ENCODE assay signal across 21 cellular contexts in the genomic region with DNA sequence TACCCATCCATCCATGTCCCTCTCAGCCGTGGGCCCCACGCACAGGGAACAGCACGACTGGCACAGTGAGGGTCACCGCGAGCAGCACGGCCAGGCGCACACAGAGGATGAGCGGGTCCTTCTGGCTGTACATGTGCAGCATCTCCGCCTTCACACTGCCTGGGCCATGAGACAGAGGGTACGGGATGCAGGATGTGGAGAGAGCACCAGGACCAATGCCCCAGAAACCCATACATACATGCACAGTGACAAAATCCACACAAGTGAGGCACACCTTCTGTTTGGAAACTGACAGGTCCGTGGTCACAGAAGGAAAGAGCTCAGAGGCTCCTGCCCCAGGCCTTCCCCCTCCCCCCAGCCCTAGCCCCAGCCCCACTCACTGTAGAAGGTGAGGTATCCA. TPM values are rescaled to one million over a fixed set of nuclear protein-coding genes. Genes with fewer than 3 reads are reported as not detected.
"Had no signal": no experiment of that assay in that cellular context is flagged by ENCODE, and none has a peak within 500 bp of the region (broad histone marks: within the 10 kb centered on the region; RNA-seq: fewer than 3 reads in every experiment).

No MANE protein-coding gene starts in this region.

- H3K4me1 ChIP-seq: esophagus muscularis mucosa, gastroesophageal sphincter, tibial artery, upper lobe of left lung, vagina had no signal

- H3K9me3 ChIP-seq: esophagus muscularis mucosa, gastroesophageal sphincter, mucosa of descending colon, ovary, tibial artery, upper lobe of left lung, vagina had no signal

- H3K27ac ChIP-seq: esophagus muscularis mucosa, gastroesophageal sphincter, ovary, tibial artery, upper lobe of left lung, vagina had no signal

- DNase-seq: effector memory CD8-positive, alpha-beta T cell; hippocampal formation; mammary epithelial cell; mucosa of descending colon; naive thymus-derived CD8-positive, alpha-beta T cell; ovary; right cardiac atrium; small intestine; stimulated activated CD4-positive, alpha-beta T cell treated with anti-CD3 and anti-CD28 coated beads, Interleukin-12 subunit alpha, Interleukin-12 subunit beta, amount 100 ng/mL, for 4 hours; stimulated activated CD4-positive, alpha-beta T cell treated with anti-CD3 and anti-CD28 coated beads, Interleukin-2, amount 100 ng/mL, for 48 hours; tibial artery; upper lobe of left lung had no signal

- H3K27ac Mint-ChIP-seq: stimulated activated naive CD8-positive, alpha-beta T cell treated with anti-CD3 and anti-CD28 coated beads, Interleukin-15, Interleukin-2, amounts not matched to agents 100 ng/mL and 50 ng/mL, for 24 hours had no signal

- H3K9me3 Mint-ChIP-seq: effector memory CD8-positive, alpha-beta T cell; naive thymus-derived CD8-positive, alpha-beta T cell; stimulated activated naive CD8-positive, alpha-beta T cell treated with anti-CD3 and anti-CD28 coated beads, Interleukin-15, Interleukin-2, amounts not matched to agents 100 ng/mL and 50 ng/mL, for 24 hours had no signal

- H3K4me3 Mint-ChIP-seq: effector memory CD8-positive, alpha-beta T cell; naive thymus-derived CD8-positive, alpha-beta T cell; stimulated activated naive CD8-positive, alpha-beta T cell treated with anti-CD3 and anti-CD28 coated beads, Interleukin-15, Interleukin-2, amounts not matched to agents 100 ng/mL and 50 ng/mL, for 24 hours had no signal

- ATAC-seq: effector memory CD8-positive, alpha-beta T cell; gastroesophageal sphincter; left lobe of liver; mucosa of descending colon; naive thymus-derived CD8-positive, alpha-beta T cell; right cardiac atrium had no signal

- H3K4me3 ChIP-seq: esophagus muscularis mucosa, gastroesophageal sphincter, mucosa of descending colon, ovary, tibial artery, upper lobe of left lung, vagina had no signal

- H3K27me3 ChIP-seq: gastroesophageal sphincter, ovary, tibial artery, upper lobe of left lung, vagina had no signal

- H3K36me3 ChIP-seq: esophagus muscularis mucosa, gastroesophageal sphincter, ovary, tibial artery, upper lobe of left lung, vagina had no signal

- H3K27me3 Mint-ChIP-seq: effector memory CD8-positive, alpha-beta T cell; naive thymus-derived CD8-positive, alpha-beta T cell; stimulated activated naive CD8-positive, alpha-beta T cell treated with anti-CD3 and anti-CD28 coated beads, Interleukin-15, Interleukin-2, amounts not matched to agents 100 ng/mL and 50 ng/mL, for 24 hours had no signal

RNA-seq across cellular contexts. Expression of gene SSX4B, which starts 48.8 kb away (rescaled TPM):
- total RNA-seq: esophagus muscularis mucosa; fibroblast of villous mesenchyme; left lobe of liver; lower leg skin; mammary epithelial cell; mucosa of descending colon; naive thymus-derived CD8-positive, alpha-beta T cell; ovary; posterior vena cava; right cardiac atrium; temporal lobe; upper lobe of left lung; vagina had no signal
